ENCODE assay signal across 8 cellular contexts in genomic region chr1:178094752-178095645, GRCh38. TPM values are rescaled to one million over a fixed set of nuclear protein-coding genes. Genes with fewer than 3 reads are reported as not detected.
DNase-seq lines count a peak whose midpoint lies in the region; ATAC-seq, FAIRE-seq and TF ChIP-seq lines count a peak whose summit lies in the region.

No MANE protein-coding gene starts in this region.

- H3K4me1 ChIP-seq in mucosa of descending colon (ENCODE audit: low read depth): peaks cover 15% of the 10 kb centered on the region

- TF ChIP-seq CTCF in bronchial epithelial cell (IDR thresholded peaks at IDR 0.05; ENCODE audit: insufficient read depth, low read length, severe bottlenecking) (no peak), mucosa of descending colon (IDR thresholded peaks at IDR 0.05) (no peak)

- in situ Hi-C loops in ACHN (cut with HindIII; ENCODE audit: low pct_ligation_motif_present, low pct_unique_long_range_greater_than_20kb, low sequenced_read_pairs): no loop called here

- H3K9me3 ChIP-seq in mucosa of descending colon: no peaks in the 10 kb centered on the region

- H3K36me3 ChIP-seq in bronchial epithelial cell (ENCODE audit: control insufficient read depth, insufficient read depth, low read length) (no peaks in the 10 kb centered on the region), mucosa of descending colon (ENCODE audit: low read depth) (no peaks in the 10 kb centered on the region)

- H3K27me3 ChIP-seq in bronchial epithelial cell (ENCODE audit: control insufficient read depth, insufficient read depth, low read length): no peaks in the 10 kb centered on the region

- DNase-seq in ACHN (peak; percentile 35), HT-29 (ENCODE audit: low spot score) (peak; percentile 51), bronchial epithelial cell (ENCODE audit: low read depth) (peak; percentile 23), mucosa of descending colon (no peak), anterior cingulate cortex (lab: John Stamatoyannopoulos, UW) (no peak), islet precursor cell (no peak)
- no peak for DNase-seq in stimulated activated CD4-positive, alpha-beta T cell treated with anti-CD3 and anti-CD28 coated beads, Interleukin-1b, Interleukin-23, amount 100 ng/mL, for 48 hours

- H3K4me3 ChIP-seq in bronchial epithelial cell (ENCODE audit: low read depth, low read length) (peak overlapping the region; percentile 94), mucosa of descending colon (peak overlapping the region; percentile 92)

- FAIRE-seq in bronchial epithelial cell (lab: Jason Lieb, UNC): no peak

- intact Hi-C loops in mucosa of descending colon (cut with DNase I, micrococcal nuclease): loop anchor here in 1 of 2 donors (10.0 kb wide), 1 partner anchor 180 kb away; no protein-coding TSS in a partner anchor

- no peak for ATAC-seq in mucosa of descending colon
- ATAC-seq in HG02623 (IDR thresholded peaks at IDR 0.05; ENCODE audit: unreplicated experiment): no peak

RNA-seq across cellular contexts. Expression of gene RASAL2, which starts 1.1 kb away (rescaled TPM):
- total RNA-seq in HT-29 (2014; rRNA removed; shearing (Covaris generic)): 14.7 and 21.3 TPM in 2 replicates
- total RNA-seq in bronchial epithelial cell (9.7 and 12.4 TPM in 2 replicates), mucosa of descending colon (10 to 100 TPM; 13.0 to 17.5 (median 14.2) TPM)

Comparison
In these comparisons a context has a peak if more than half of its experiments do, and no peak if none do; other contexts are left out.
1. DNase-seq: peak in ACHN (single experiment), HT-29 (single experiment) and bronchial epithelial cell (single experiment); none in mucosa of descending colon (0 of 3), anterior cingulate cortex (0 of 58), stimulated activated CD4-positive, alpha-beta T cell treated with anti-CD3 and anti-CD28 coated beads, Interleukin-1b, Interleukin-23, amount 100 ng/mL, for 48 hours (single experiment) and islet precursor cell (single experiment).